18 cellular contexts compared by ENCODE assay signal in the genomic region with DNA sequence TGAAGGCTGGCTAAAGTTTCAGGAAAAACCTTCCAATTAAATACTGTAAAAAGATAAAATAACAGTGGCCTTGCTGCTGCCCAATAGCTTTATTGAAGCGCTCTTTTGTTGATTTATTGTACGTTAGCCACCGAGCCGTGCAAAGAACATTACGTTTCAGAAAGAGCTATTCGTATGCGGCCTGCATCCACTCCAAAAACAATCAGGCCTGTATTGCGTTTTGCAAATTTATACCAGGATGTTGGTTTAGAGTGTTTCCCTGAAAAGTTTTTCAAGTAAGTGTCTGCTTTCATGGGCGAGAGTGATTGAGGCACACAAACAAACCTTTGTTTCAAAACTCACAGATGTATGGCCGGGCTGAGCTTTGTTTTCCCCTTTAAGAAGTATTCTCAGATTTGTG.
A peak's percentile ranks its signal among the peaks of the same experiment; 100 is the strongest.
DNase-seq lines count a peak whose midpoint lies in the region; ATAC-seq and TF ChIP-seq lines count a peak whose summit lies in the region.
"Had no signal": no experiment of that assay in that cellular context is flagged by ENCODE, and none has a peak within 500 bp of the region (broad histone marks: within the 10 kb centered on the region; RNA-seq: fewer than 3 reads in every experiment).

No MANE protein-coding gene starts in this region.

- H3K4me1 Mint-ChIP-seq in glutamatergic neuron (ENCODE audit: low read depth, unreplicated experiment): no peaks in the 10 kb centered on the region
- H3K4me1 Mint-ChIP-seq: activated naive CD8-positive, alpha-beta T cell treated with anti-CD3 and anti-CD28 coated beads, Interleukin-2, amount 50 U/mL, for 24 hours had no signal

- no peak overlapping the region for H3K27ac Mint-ChIP-seq in glutamatergic neuron (ENCODE audit: unreplicated experiment)
- H3K27ac Mint-ChIP-seq: activated naive CD8-positive, alpha-beta T cell treated with anti-CD3 and anti-CD28 coated beads, Interleukin-2, amount 50 U/mL, for 24 hours; activated T-helper 2 cell treated with anti-CD3 and anti-CD28 coated beads, Interferon-gamma antibody, Interleukin-2, Interleukin-4, amounts not matched to agents 10 μg/mL and 5 μg/mL and 100 μg/mL, durations not matched to agents 14 hours and 24 hours and 36 hours; natural killer cell treated with Interleukin-12 subunit alpha and Interleukin-12 subunit beta and Interleukin-15 and Interleukin-18, amount 100 ng/mL, for 72 hours had no signal

- no peak for TF ChIP-seq CTCF in glutamatergic neuron (IDR thresholded peaks at IDR 0.05; ENCODE audit: partially characterized antibody, unreplicated experiment)

- H3K36me3 Mint-ChIP-seq in glutamatergic neuron (ENCODE audit: unreplicated experiment): peaks cover 5% of the 10 kb centered on the region
- H3K36me3 Mint-ChIP-seq: natural killer cell treated with Interleukin-12 subunit alpha and Interleukin-12 subunit beta and Interleukin-15 and Interleukin-18, amount 100 ng/mL, for 72 hours had no signal

- H3K4me3 ChIP-seq in HAP-1: no peak overlapping the region

- in situ Hi-C loops in HAP-1 (cut with MboI; ENCODE audit: low sequenced_read_pairs): no loop called here

- no peaks in the 10 kb centered on the region for H3K36me3 ChIP-seq in HAP-1 (replicated peaks)
- H3K36me3 ChIP-seq: brain microvascular endothelial cell, WERI-Rb-1 had no signal

- H3K27me3 Mint-ChIP-seq in glutamatergic neuron (ENCODE audit: unreplicated experiment): peaks cover 2% of the 10 kb centered on the region

- intact Hi-C loops in sciatic nerve (cut with DNase I): no loop called here

- no peak for ATAC-seq in sciatic nerve
- no peak for ATAC-seq in GM18870 (IDR thresholded peaks at IDR 0.05; ENCODE audit: unreplicated experiment)
- no peak for ATAC-seq in activated CD4-positive, CD25-positive, alpha-beta regulatory T cell treated with anti-CD3 and anti-CD28 coated beads, Interleukin-2, amount 50 U/mL, for 24 hours
- no peak for ATAC-seq in GM21723 (IDR thresholded peaks at IDR 0.05; ENCODE audit: unreplicated experiment)
- ATAC-seq: activated naive CD8-positive, alpha-beta T cell treated with anti-CD3 and anti-CD28 coated beads, Interleukin-2, amount 50 U/mL, for 24 hours; left lobe of liver; natural killer cell treated with Interleukin-12 subunit alpha and Interleukin-12 subunit beta and Interleukin-15 and Interleukin-18, amount 100 ng/mL, for 72 hours; SK-N-SH treated with all-trans-retinoic acid at 6 μM for 48 hours had no signal

- peaks cover 32% of the 10 kb centered on the region for H3K4me1 ChIP-seq in HAP-1

- H3K9me3 ChIP-seq in HAP-1: 0 out of 2 replicates have a peak, but pooled peaks cover 4% of the 10 kb centered on the region

- peaks cover 2% of the 10 kb centered on the region for H3K9me3 Mint-ChIP-seq in glutamatergic neuron (ENCODE audit: unreplicated experiment)
- H3K9me3 Mint-ChIP-seq: activated naive CD8-positive, alpha-beta T cell treated with anti-CD3 and anti-CD28 coated beads, Interleukin-2, amount 50 U/mL, for 24 hours; activated T-helper 2 cell treated with anti-CD3 and anti-CD28 coated beads, Interferon-gamma antibody, Interleukin-2, Interleukin-4, amounts not matched to agents 10 μg/mL and 5 μg/mL and 100 μg/mL, durations not matched to agents 14 hours and 24 hours and 36 hours; natural killer cell treated with Interleukin-12 subunit alpha and Interleukin-12 subunit beta and Interleukin-15 and Interleukin-18, amount 100 ng/mL, for 72 hours had no signal

- H3K4me3 Mint-ChIP-seq in glutamatergic neuron (ENCODE audit: unreplicated experiment): no peak overlapping the region
- H3K4me3 Mint-ChIP-seq: activated naive CD8-positive, alpha-beta T cell treated with anti-CD3 and anti-CD28 coated beads, Interleukin-2, amount 50 U/mL, for 24 hours; natural killer cell treated with Interleukin-12 subunit alpha and Interleukin-12 subunit beta and Interleukin-15 and Interleukin-18, amount 100 ng/mL, for 72 hours had no signal

- H3K27me3 ChIP-seq in HAP-1 (ENCODE audit: low read depth): no peaks in the 10 kb centered on the region
- H3K27me3 ChIP-seq: brain microvascular endothelial cell had no signal

- DNase-seq in HAP-1 (ENCODE audit: low spot score in 2 of 2) (peak; percentile 57 to 86), NCI-H345 treated with DMSO at 0.1 percent for 48 hours (lab: John Stamatoyannopoulos, UW; ENCODE audit: unreplicated experiment) (peak; percentile 57), globus pallidus (ENCODE audit: low spot score) (peak; percentile 66), sciatic nerve (ENCODE audit: low spot score) (peak; percentile 1), glutamatergic neuron (no peak)
- DNase-seq: activated CD4-positive, alpha-beta T cell treated with anti-CD3 and anti-CD28 coated beads, Interleukin-2, amount 50 U/mL, for 48 hours; activated CD8-positive, alpha-beta memory T cell treated with anti-CD3 and anti-CD28 coated beads, Interleukin-2, amount 50 U/mL, for 48 hours; activated naive CD8-positive, alpha-beta T cell treated with anti-CD3 and anti-CD28 coated beads, Interleukin-2, amount 50 U/mL, for 24 hours; brain microvascular endothelial cell; NCI-H1930; WERI-Rb-1 had no signal
